1 cellular context compared by ENCODE assay signal in the genomic region with DNA sequence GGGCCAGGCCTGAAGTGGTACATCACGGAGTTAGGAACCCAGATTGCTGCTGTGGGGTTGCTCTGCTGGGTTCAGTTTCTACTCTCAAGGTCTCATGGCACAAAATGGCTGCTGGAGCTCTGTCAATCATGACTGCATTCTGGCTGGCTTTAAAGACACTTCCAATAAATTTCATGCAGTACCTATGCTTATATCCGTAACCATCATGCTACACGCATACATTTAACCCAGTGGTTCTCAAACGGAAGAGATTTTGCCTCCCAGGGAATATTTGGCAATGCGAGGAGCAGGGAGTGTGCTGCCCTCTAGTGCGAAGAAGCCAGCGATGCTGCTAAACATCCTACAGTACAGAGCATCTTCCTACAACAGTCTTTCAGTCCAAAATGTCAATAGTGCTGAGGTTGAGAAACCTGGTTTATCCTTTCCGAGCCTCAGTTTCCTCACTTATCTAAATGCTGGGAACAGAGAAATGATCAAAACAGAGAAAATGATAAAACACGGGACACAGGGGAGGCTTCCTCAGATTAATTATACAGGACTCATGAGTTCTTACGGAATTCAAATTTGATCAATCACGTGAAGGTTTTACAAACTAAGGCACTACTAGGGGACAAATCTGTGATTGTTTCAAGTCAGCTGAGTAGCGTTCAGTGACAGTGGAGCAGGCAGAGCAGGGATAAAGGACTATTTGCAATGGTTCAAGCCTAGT.
TF ChIP-seq lines count a peak whose summit lies in the region.

No MANE protein-coding gene starts in this region.

TF ChIP-seq in endothelial cell of umbilical vein, 7 proteins besides CTCF, POLR2A, EP300 and RAD21:
- no peak for TF ChIP-seq POLR2AphosphoS5 (IDR thresholded peaks at IDR 0.05; ENCODE audit: insufficient read depth, low read depth, low read length)
TF ChIP-seq in endothelial cell of umbilical vein: peak in this region for 0.
